ENCODE assay signal across 8 cellular contexts in genomic region chr17:752620-753219, GRCh38. TPM values are rescaled to one million over a fixed set of nuclear protein-coding genes. Genes with fewer than 3 reads are reported as not detected.
DNase-seq lines count a peak whose midpoint lies in the region; ATAC-seq and TF ChIP-seq lines count a peak whose summit lies in the region.

No MANE protein-coding gene starts in this region.

- peak overlapping the region; percentile 92 for H3K4me3 Mint-ChIP-seq in activated T-helper 1 cell treated with anti-CD3 and anti-CD28 coated beads, Interleukin-12 subunit alpha, Interleukin-12 subunit beta, Interleukin-2, Interleukin-4 antibody, amounts not matched to agents 30 ng/mL and 10 ng/mL and 1 ng/mL, durations not matched to agents 14 hours and 24 hours and 36 hours

- H3K4me3 ChIP-seq in Jurkat, Clone E6-1 (ENCODE audit: low read length): peak overlapping the region; percentile 91
- H3K4me3 ChIP-seq in osteoblast (ENCODE audit: insufficient read depth, low read length): peak overlapping the region; percentile 83

- TF ChIP-seq CTCF in osteoblast (IDR thresholded peaks at IDR 0.05; ENCODE audit: extremely low read depth, low read depth, low read length): no peak

- peaks cover 2% of the 10 kb centered on the region for H3K36me3 ChIP-seq in osteoblast (ENCODE audit: insufficient read depth, low read length)

- no peaks in the 10 kb centered on the region for H3K27me3 ChIP-seq in osteoblast (ENCODE audit: insufficient read depth, low read length)

- H3K27ac ChIP-seq in osteoblast (ENCODE audit: low read depth, low read length): no peak overlapping the region

- intact Hi-C loops in activated T-helper 1 cell treated with anti-CD3 and anti-CD28 coated beads, Interleukin-12 subunit alpha, Interleukin-12 subunit beta, Interleukin-2, Interleukin-4 antibody, amounts not matched to agents 30 ng/mL and 10 ng/mL and 1 ng/mL, durations not matched to agents 14 hours and 24 hours and 36 hours (cut with micrococcal nuclease): loop anchor here (1.0 to 2.0 kb wide), 7 partner anchors 12 to 244 kb away; partner anchors contain the start of genes GLOD4, MRM3 and VPS53

- H3K4me2 ChIP-seq in osteoblast (ENCODE audit: insufficient read depth, low read length): peak overlapping the region; percentile 91

- H3K9me3 Mint-ChIP-seq in activated T-helper 1 cell treated with anti-CD3 and anti-CD28 coated beads, Interleukin-12 subunit alpha, Interleukin-12 subunit beta, Interleukin-2, Interleukin-4 antibody, amounts not matched to agents 30 ng/mL and 10 ng/mL and 1 ng/mL, durations not matched to agents 14 hours and 24 hours and 36 hours: no peaks in the 10 kb centered on the region

- no peaks in the 10 kb centered on the region for H3K27me3 Mint-ChIP-seq in activated T-helper 1 cell treated with anti-CD3 and anti-CD28 coated beads, Interleukin-12 subunit alpha, Interleukin-12 subunit beta, Interleukin-2, Interleukin-4 antibody, amounts not matched to agents 30 ng/mL and 10 ng/mL and 1 ng/mL, durations not matched to agents 14 hours and 24 hours and 36 hours (ENCODE audit: insufficient read depth)

- H4K20me1 ChIP-seq in osteoblast (ENCODE audit: insufficient read depth, low read length): peaks cover 8% of the 10 kb centered on the region

- peak overlapping the region; percentile 84 for H2AFZ ChIP-seq in osteoblast (ENCODE audit: low read length)

- peaks cover 34% of the 10 kb centered on the region for H3K4me1 Mint-ChIP-seq in activated T-helper 1 cell treated with anti-CD3 and anti-CD28 coated beads, Interleukin-12 subunit alpha, Interleukin-12 subunit beta, Interleukin-2, Interleukin-4 antibody, amounts not matched to agents 30 ng/mL and 10 ng/mL and 1 ng/mL, durations not matched to agents 14 hours and 24 hours and 36 hours (ENCODE audit: low read depth)

- DNase-seq in NOMO-1 treated with DMSO at 0.1 percent for 48 hours (lab: John Stamatoyannopoulos, UW; ENCODE audit: unreplicated experiment) (peak; percentile 18), NOMO-1 treated with dmso at 0.1 percent for 144 hours (lab: John Stamatoyannopoulos, UW; ENCODE audit: unreplicated experiment) (no peak), glomerular visceral epithelial cell (ENCODE audit: extremely low spot score) (peak; percentile 15), osteoblast (ENCODE audit: insufficient read length, low spot score, missing footprints) (peak; percentile 88), OCI-M2 (lab: John Stamatoyannopoulos, UW; ENCODE audit: unreplicated experiment) (no peak)
- no peak for DNase-seq in Jurkat, Clone E6-1 (ENCODE audit: low read depth, low spot score)
- DNase-seq in activated T-helper 1 cell treated with anti-CD3 and anti-CD28 coated beads, Interleukin-12 subunit alpha, Interleukin-12 subunit beta, Interleukin-2, Interleukin-4 antibody, amounts not matched to agents 30 ng/mL and 10 ng/mL and 1 ng/mL, durations not matched to agents 14 hours and 24 hours and 36 hours (ENCODE audit: low spot score): peak; percentile 16

- peaks cover 42% of the 10 kb centered on the region for H3K36me3 Mint-ChIP-seq in activated T-helper 1 cell treated with anti-CD3 and anti-CD28 coated beads, Interleukin-12 subunit alpha, Interleukin-12 subunit beta, Interleukin-2, Interleukin-4 antibody, amounts not matched to agents 30 ng/mL and 10 ng/mL and 1 ng/mL, durations not matched to agents 14 hours and 24 hours and 36 hours (ENCODE audit: low read depth)

- H3K27ac Mint-ChIP-seq in activated T-helper 1 cell treated with anti-CD3 and anti-CD28 coated beads, Interleukin-12 subunit alpha, Interleukin-12 subunit beta, Interleukin-2, Interleukin-4 antibody, amounts not matched to agents 30 ng/mL and 10 ng/mL and 1 ng/mL, durations not matched to agents 14 hours and 24 hours and 36 hours: peak overlapping the region; percentile 95

- H3K79me2 ChIP-seq in osteoblast (ENCODE audit: insufficient read depth, low read length): peaks cover 38% of the 10 kb centered on the region

- no peaks in the 10 kb centered on the region for H3K9me3 ChIP-seq in osteoblast (ENCODE audit: low read depth, low read length)

- no peak for ATAC-seq in GM18907 (IDR thresholded peaks at IDR 0.05; ENCODE audit: unreplicated experiment)

- peaks cover 12% of the 10 kb centered on the region for H3K4me1 ChIP-seq in osteoblast (ENCODE audit: insufficient read depth, low read length)

RNA-seq across cellular contexts. Expression of gene GEMIN4, which starts 0.7 kb away (rescaled TPM):
- 42.0 TPM for polyA plus RNA-seq in Jurkat, Clone E6-1 (2012; ENCODE audit: insufficient read depth, insufficient read length)
- total RNA-seq in activated T-helper 1 cell treated with anti-CD3 and anti-CD28 coated beads, Interleukin-12 subunit alpha, Interleukin-12 subunit beta, Interleukin-2, Interleukin-4 antibody, amounts not matched to agents 30 ng/mL and 10 ng/mL and 1 ng/mL, durations not matched to agents 14 hours and 24 hours and 36 hours: 64.6 and 68.6 TPM in 2 replicates
- 8.7 and 9.7 TPM in 2 replicates for total RNA-seq in osteoblast

RNA-seq across cellular contexts. Expression of gene TLCD3A, which starts 20.3 kb away (rescaled TPM):
- 16.2 TPM for polyA plus RNA-seq in Jurkat, Clone E6-1 (2012; ENCODE audit: insufficient read depth, insufficient read length)
- 36.3 and 36.8 TPM in 2 replicates for total RNA-seq in activated T-helper 1 cell treated with anti-CD3 and anti-CD28 coated beads, Interleukin-12 subunit alpha, Interleukin-12 subunit beta, Interleukin-2, Interleukin-4 antibody, amounts not matched to agents 30 ng/mL and 10 ng/mL and 1 ng/mL, durations not matched to agents 14 hours and 24 hours and 36 hours
- total RNA-seq in osteoblast: 19.5 and 28.6 TPM in 2 replicates

RNA-seq across cellular contexts. Expression of gene GLOD4, which starts 29.4 kb away (rescaled TPM):
- polyA plus RNA-seq in Jurkat, Clone E6-1 (2012; ENCODE audit: insufficient read depth, insufficient read length): 162 TPM
- total RNA-seq in activated T-helper 1 cell treated with anti-CD3 and anti-CD28 coated beads, Interleukin-12 subunit alpha, Interleukin-12 subunit beta, Interleukin-2, Interleukin-4 antibody, amounts not matched to agents 30 ng/mL and 10 ng/mL and 1 ng/mL, durations not matched to agents 14 hours and 24 hours and 36 hours: 97.0 and 97.6 TPM in 2 replicates
- total RNA-seq in osteoblast: 39.4 and 43.3 TPM in 2 replicates

RNA-seq across cellular contexts. Expression of gene MRM3, which starts 29.4 kb away (rescaled TPM):
- 30.0 TPM for polyA plus RNA-seq in Jurkat, Clone E6-1 (2012; ENCODE audit: insufficient read depth, insufficient read length)
- total RNA-seq in activated T-helper 1 cell treated with anti-CD3 and anti-CD28 coated beads, Interleukin-12 subunit alpha, Interleukin-12 subunit beta, Interleukin-2, Interleukin-4 antibody, amounts not matched to agents 30 ng/mL and 10 ng/mL and 1 ng/mL, durations not matched to agents 14 hours and 24 hours and 36 hours: 31.7 and 32.0 TPM in 2 replicates
- 16.5 and 19.5 TPM in 2 replicates for total RNA-seq in osteoblast

RNA-seq across cellular contexts. Expression of gene VPS53, which starts 38.1 kb away (rescaled TPM):
- polyA plus RNA-seq in Jurkat, Clone E6-1 (2012; ENCODE audit: insufficient read depth, insufficient read length): 36.2 TPM
- total RNA-seq in activated T-helper 1 cell treated with anti-CD3 and anti-CD28 coated beads, Interleukin-12 subunit alpha, Interleukin-12 subunit beta, Interleukin-2, Interleukin-4 antibody, amounts not matched to agents 30 ng/mL and 10 ng/mL and 1 ng/mL, durations not matched to agents 14 hours and 24 hours and 36 hours: 81.7 and 81.8 TPM in 2 replicates
- total RNA-seq in osteoblast: 22.1 and 25.9 TPM in 2 replicates

Comparison
In these comparisons a context has a peak if more than half of its experiments do, and no peak if none do; other contexts are left out.
1. DNase-seq: peak in NOMO-1 treated with DMSO at 0.1 percent for 48 hours (single experiment), activated T-helper 1 cell treated with anti-CD3 and anti-CD28 coated beads, Interleukin-12 subunit alpha, Interleukin-12 subunit beta, Interleukin-2, Interleukin-4 antibody, amounts not matched to agents 30 ng/mL and 10 ng/mL and 1 ng/mL, durations not matched to agents 14 hours and 24 hours and 36 hours (single experiment), glomerular visceral epithelial cell (single experiment) and osteoblast (single experiment); none in NOMO-1 treated with dmso at 0.1 percent for 144 hours (single experiment), Jurkat, Clone E6-1 (single experiment) and OCI-M2 (single experiment).